15 cellular contexts compared by ENCODE assay signal in the genomic region with DNA sequence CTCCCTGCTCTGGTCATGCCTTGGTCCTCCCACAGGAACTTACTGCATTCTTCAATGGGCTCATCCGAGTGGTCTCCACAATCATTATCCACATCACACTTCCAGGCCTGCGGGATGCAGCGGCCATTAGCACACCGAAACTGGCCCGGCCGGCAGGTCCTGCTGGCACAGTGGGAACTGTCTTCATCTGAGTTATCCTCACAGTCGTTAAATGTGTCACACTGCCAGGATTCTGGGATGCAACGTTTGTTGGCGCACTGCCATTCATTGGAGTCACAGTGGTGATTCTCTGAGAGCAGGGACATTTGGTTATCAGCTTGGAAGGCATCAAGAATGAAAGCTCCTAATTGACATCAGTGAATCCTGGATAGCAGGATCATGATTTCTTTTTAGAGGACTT.
DNase-seq lines count a peak whose midpoint lies in the region; ATAC-seq and TF ChIP-seq lines count a peak whose summit lies in the region.
"Had no signal": no experiment of that assay in that cellular context is flagged by ENCODE, and none has a peak within 500 bp of the region (broad histone marks: within the 10 kb centered on the region; RNA-seq: fewer than 3 reads in every experiment).

No MANE protein-coding gene starts in this region.

- WGBS in right cardiac atrium = 41% methylated on average over 9 of the region's 9 CpGs
- WGBS in esophagus muscularis mucosa = 82% methylated on average over 9 of the region's 9 CpGs
- WGBS in aorta, 2 donors = 74 to 79% methylated on average over 9 of the region's 9 CpGs

- no peak for TF ChIP-seq EP300 in esophagus muscularis mucosa (IDR thresholded peaks at IDR 0.05)

- no peak for TF ChIP-seq POLR2A in esophagus muscularis mucosa (IDR thresholded peaks at IDR 0.05; ENCODE audit: low read depth)

- intact Hi-C loops in right cardiac atrium (cut with DNase I) (no loop called here), cardiac septum (cut with DNase I) (no loop called here), esophagus muscularis mucosa (cut with DNase I) (no loop called here), aorta (cut with DNase I) (no loop called here)

- peak; percentile 43 to 49 for ATAC-seq in right cardiac atrium
- no peak for ATAC-seq in aorta (ENCODE audit: low FRiP score)
- ATAC-seq in GM21515 (IDR thresholded peaks at IDR 0.05; ENCODE audit: unreplicated experiment) = no peak
- ATAC-seq in GM19397 (IDR thresholded peaks at IDR 0.05; ENCODE audit: unreplicated experiment) = no peak
- ATAC-seq: GM23338 had no signal

- H3K4me3 ChIP-seq in right cardiac atrium (ENCODE audit: low read length) (no peak overlapping the region), esophagus muscularis mucosa (no peak overlapping the region), aorta (ENCODE audit: low read length in 2 of 2) (no peak overlapping the region)
- H3K4me3 ChIP-seq: GM23338 had no signal

- H3K9me3 ChIP-seq in right cardiac atrium (ENCODE audit: control insufficient read depth, low read length) (no peaks in the 10 kb centered on the region), esophagus muscularis mucosa (no peaks in the 10 kb centered on the region), aorta (ENCODE audit: control insufficient read depth, low read length) (peaks cover 2% of the 10 kb centered on the region)

- H3K27ac ChIP-seq in right cardiac atrium (ENCODE audit: low read length) (no peak overlapping the region), esophagus muscularis mucosa (replicated peaks in 1 of 4) (no peak overlapping the region), aorta (ENCODE audit: low read depth in 1 of 2, low read length in 2 of 2) (no peak overlapping the region)
- H3K27ac ChIP-seq: 22Rv1 had no signal

- H3K27me3 ChIP-seq in right cardiac atrium (ENCODE audit: control insufficient read depth, insufficient read depth) (no peaks in the 10 kb centered on the region), esophagus muscularis mucosa (no peaks in the 10 kb centered on the region), aorta (ENCODE audit: control insufficient read depth in 1 of 2, insufficient read depth in 2 of 2, low read length in 1 of 2) (no peaks in the 10 kb centered on the region)

- no peaks in the 10 kb centered on the region for H3K4me1 ChIP-seq in right cardiac atrium (ENCODE audit: control insufficient read depth, insufficient read depth, low read length)
- H3K4me1 ChIP-seq in esophagus muscularis mucosa = no peaks in the 10 kb centered on the region
- H3K4me1 ChIP-seq in aorta (ENCODE audit: control insufficient read depth in 1 of 2, insufficient read depth in 2 of 2, low read length in 2 of 2) = peaks cover 0 to 2% of the 10 kb centered on the region in 2 donors

- DNase-seq in DMS79 treated with DMSO at 0.1 percent for 48 hours (lab: John Stamatoyannopoulos, UW) = peak; percentile 12
- no peak for DNase-seq in DMS79 (lab: John Stamatoyannopoulos, UW)
- peak; percentile 26 to 66 (median 65) for DNase-seq in right cardiac atrium
- DNase-seq in cardiac septum (ENCODE audit: low spot score) = no peak
- DNase-seq in esophagus muscularis mucosa (ENCODE audit: extremely low spot score) = peak; percentile 80
- DNase-seq in aorta = no peak
- DNase-seq: GF-D8; NCI-H146; NCI-H2171; NCI-H510A treated with DMSO at 0.1 percent for 48 hours; NK-92 treated with Interleukin-12 subunit alpha and Interleukin-12 subunit beta, amount 100 ng/mL, for 24 hours had no signal

- H3K36me3 ChIP-seq in esophagus muscularis mucosa = no peaks in the 10 kb centered on the region
- H3K36me3 ChIP-seq in aorta (ENCODE audit: control insufficient read depth in 1 of 2, insufficient read depth in 2 of 2, low read length in 1 of 2) = no peaks in the 10 kb centered on the region

- no peak for TF ChIP-seq CTCF in esophagus muscularis mucosa (IDR thresholded peaks at IDR 0.05)

Comparison
In these comparisons a context has a peak if more than half of its experiments do, and no peak if none do; other contexts are left out.
1. DNase-seq: peak in DMS79 treated with DMSO at 0.1 percent for 48 hours (single experiment), right cardiac atrium (3 of 3) and esophagus muscularis mucosa (single experiment); none in DMS79 (single experiment), cardiac septum (single experiment) and aorta (0 of 2).
2. ATAC-seq: peak in right cardiac atrium (2 of 2); none in aorta (single experiment), GM21515 (single experiment) and GM19397 (single experiment).